In the genomic region with DNA sequence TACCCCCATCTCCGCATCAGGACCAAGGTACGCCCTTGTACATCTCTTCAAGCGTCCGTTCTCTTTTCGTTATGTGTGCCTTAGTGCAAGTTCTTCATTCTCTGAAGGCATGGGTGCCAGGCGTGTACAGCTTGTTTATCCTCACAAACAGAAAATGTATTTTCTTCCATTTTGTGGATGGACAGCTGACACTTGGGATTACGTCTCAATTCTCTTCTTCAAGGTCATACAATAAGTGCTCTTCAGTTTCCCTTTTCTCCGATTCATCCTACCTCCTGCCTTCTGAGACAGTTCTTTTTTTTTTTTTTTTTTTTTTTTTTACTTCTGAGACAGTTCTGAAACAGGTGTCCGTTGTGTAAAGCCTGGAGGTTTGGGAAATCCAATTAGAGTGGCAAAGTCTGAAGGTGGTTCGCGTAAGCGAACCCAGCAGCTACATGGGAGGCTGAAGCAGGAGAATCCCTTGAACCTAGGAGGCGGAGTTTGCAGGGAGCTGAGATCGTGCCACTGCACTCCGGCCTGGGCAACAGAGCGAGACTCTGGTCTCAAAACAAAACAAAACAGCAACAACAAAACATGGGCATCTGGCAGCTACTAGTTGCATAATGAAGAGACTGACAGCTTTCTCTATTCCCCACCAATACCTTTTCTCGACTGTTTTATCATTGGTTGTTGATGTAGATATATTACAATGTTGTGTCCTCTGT, we compare ENCODE assay signal across 8 cellular contexts. TPM values are rescaled to one million over a fixed set of nuclear protein-coding genes. Genes with fewer than 3 reads are reported as not detected.
DNase-seq lines count a peak whose midpoint lies in the region; ATAC-seq, FAIRE-seq and TF ChIP-seq lines count a peak whose summit lies in the region.

No MANE protein-coding gene starts in this region.

- peaks cover 15 to 33% (median 23%) of the 10 kb centered on the region in 10 experiments for H3K4me1 ChIP-seq in BLaER1 treated with 17β-estradiol and CSF1 and Interleukin-3, amounts not matched to agents 10 nM and 100 nM
- H3K4me1 ChIP-seq in mononuclear cell (ENCODE audit: insufficient read depth, low read length): peaks cover 23% of the 10 kb centered on the region

- no peak for TF ChIP-seq POLR2A in GM18505 (IDR thresholded peaks at IDR 0.05; ENCODE audit: borderline replicate concordance, extremely low read depth, insufficient read depth, insufficient read length)

- peak overlapping the region; percentile 78 to 99 (median 92) for H3K4me2 ChIP-seq in BLaER1 treated with 17β-estradiol and CSF1 and Interleukin-3, amounts not matched to agents 10 nM and 100 nM

- H3K9me3 ChIP-seq in BLaER1 treated with 17β-estradiol and CSF1 and Interleukin-3, amounts not matched to agents 10 nM and 100 nM (replicated peaks in 1 of 11): no peaks in the 10 kb centered on the region
- H3K9me3 ChIP-seq in mononuclear cell (ENCODE audit: low read depth, low read length): no peaks in the 10 kb centered on the region

- no peak for TF ChIP-seq CTCF in bronchial epithelial cell (IDR thresholded peaks at IDR 0.05; ENCODE audit: insufficient read depth, low read length, severe bottlenecking)

- peaks cover 14 to 51% (median 45%) of the 10 kb centered on the region in 11 experiments; a peak in 20 of 22 replicates for H4K20me1 ChIP-seq in BLaER1 treated with 17β-estradiol and CSF1 and Interleukin-3, amounts not matched to agents 10 nM and 100 nM

- DNase-seq in bronchial epithelial cell (ENCODE audit: low read depth) (no peak), urothelium cell line (ENCODE audit: low spot score) (no peak)
- DNase-seq in activated CD4-positive, alpha-beta T cell treated with anti-CD3 and anti-CD28 coated beads, Interleukin-2, amount 50 U/mL, for 48 hours: no peak

- FAIRE-seq in bronchial epithelial cell (lab: Jason Lieb, UNC): no peak
- no peak for FAIRE-seq in urothelium cell line (lab: Jason Lieb, UNC)

- H3K27ac ChIP-seq in BLaER1 treated with 17β-estradiol and CSF1 and Interleukin-3, amounts not matched to agents 10 nM and 100 nM: peak overlapping the region; percentile 74 to 90 (median 86)

- H3K27me3 ChIP-seq in BLaER1 treated with 17β-estradiol and CSF1 and Interleukin-3, amounts not matched to agents 10 nM and 100 nM: no peaks in the 10 kb centered on the region
- H3K27me3 ChIP-seq in bronchial epithelial cell (ENCODE audit: control insufficient read depth, insufficient read depth, low read length) (no peaks in the 10 kb centered on the region), mononuclear cell (ENCODE audit: insufficient read depth, low read length) (no peaks in the 10 kb centered on the region)

- H3K4me3 ChIP-seq in BLaER1 treated with 17β-estradiol and CSF1 and Interleukin-3, amounts not matched to agents 10 nM and 100 nM: peak overlapping the region; percentile 67 to 91 (median 84)
- H3K4me3 ChIP-seq in bronchial epithelial cell (ENCODE audit: low read depth, low read length) (peak overlapping the region; percentile 80), mononuclear cell (ENCODE audit: low read length) (peak overlapping the region; percentile 72)

- peaks cover 31 to 44% (median 36%) of the 10 kb centered on the region in 11 experiments for H3K36me3 ChIP-seq in BLaER1 treated with 17β-estradiol and CSF1 and Interleukin-3, amounts not matched to agents 10 nM and 100 nM
- H3K36me3 ChIP-seq in bronchial epithelial cell (ENCODE audit: control insufficient read depth, insufficient read depth, low read length): peaks cover 4% of the 10 kb centered on the region

- ATAC-seq in HG03460 (IDR thresholded peaks at IDR 0.05; ENCODE audit: unreplicated experiment) (peak; percentile 6), GM18505 (IDR thresholded peaks at IDR 0.05; ENCODE audit: unreplicated experiment) (no peak), HG03139 (IDR thresholded peaks at IDR 0.05; ENCODE audit: unreplicated experiment) (no peak)

- H3K9ac ChIP-seq in BLaER1 treated with 17β-estradiol and CSF1 and Interleukin-3, amounts not matched to agents 10 nM and 100 nM: peak overlapping the region; percentile 81 to 92 (median 89)

RNA-seq across cellular contexts. Expression of a gene that starts 0.7 kb away (rescaled TPM):
- total RNA-seq in bronchial epithelial cell (659 and 789 TPM in 2 replicates), mononuclear cell (138 TPM)

RNA-seq across cellular contexts. Expression of a gene that starts 7.5 kb away (rescaled TPM):
- 40.5 and 45.2 TPM in 2 replicates for total RNA-seq in bronchial epithelial cell
- 25.6 TPM for total RNA-seq in mononuclear cell

RNA-seq across cellular contexts. Expression of a gene that starts 7.6 kb away (rescaled TPM):
- total RNA-seq in bronchial epithelial cell (15.1 and 21.6 TPM in 2 replicates), mononuclear cell (11.0 TPM)

RNA-seq across cellular contexts. Expression of a gene that starts 30.9 kb away (rescaled TPM):
- total RNA-seq in bronchial epithelial cell (325 and 349 TPM in 2 replicates), mononuclear cell (84.7 TPM)

RNA-seq across cellular contexts. Expression of a gene that starts 57.3 kb away (rescaled TPM):
- total RNA-seq in bronchial epithelial cell (268 and 325 TPM in 2 replicates), mononuclear cell (34.0 TPM)
